21 cellular contexts compared by ENCODE assay signal in genomic region chr5:58077387-58077786, GRCh38.
DNase-seq lines count a peak whose midpoint lies in the region; ATAC-seq and TF ChIP-seq lines count a peak whose summit lies in the region.
"Had no signal": no experiment of that assay in that cellular context is flagged by ENCODE, and none has a peak within 500 bp of the region (broad histone marks: within the 10 kb centered on the region; RNA-seq: fewer than 3 reads in every experiment).

No MANE protein-coding gene starts in this region.

- TF ChIP-seq CTCF in GM23338 (conservative IDR thresholded peaks at IDR 0.05; ENCODE audit: low read depth in 2 of 2), result no peak
- no peak for TF ChIP-seq CTCF in nephron (IDR thresholded peaks at IDR 0.05; ENCODE audit: unreplicated experiment in 3 of 3)
- TF ChIP-seq CTCF in upper lobe of left lung (IDR thresholded peaks at IDR 0.05), result no peak

- H3K27ac ChIP-seq in GM23338 (ENCODE audit: low read depth) (no peak overlapping the region), upper lobe of left lung (no peak overlapping the region)

- WGBS in upper lobe of left lung, 2 donors, result 54 to 64% methylated on average over 3 of the region's 3 CpGs

- TF ChIP-seq EP300 in upper lobe of left lung (IDR thresholded peaks at IDR 0.05), result no peak

- no peaks in the 10 kb centered on the region for H3K27me3 Mint-ChIP-seq in GM23338 (ENCODE audit: insufficient read depth, low read depth, poor library complexity)
- no peaks in the 10 kb centered on the region for H3K27me3 Mint-ChIP-seq in nephron (ENCODE audit: low read depth)
- H3K27me3 Mint-ChIP-seq: activated naive CD8-positive, alpha-beta T cell treated with anti-CD3 and anti-CD28 coated beads, Interleukin-2, amount 10 ng/mL, durations not matched to agents 7 days and 5 days; progenitor cell of endocrine pancreas; stimulated activated naive CD8-positive, alpha-beta T cell treated with anti-CD3 and anti-CD28 coated beads, Interleukin-15, Interleukin-2, amounts not matched to agents 100 ng/mL and 50 ng/mL, for 24 hours had no signal

- no peaks in the 10 kb centered on the region for H3K9me2 ChIP-seq in GM23338 (ENCODE audit: insufficient read depth)

- H3K4me3 Mint-ChIP-seq in GM23338 (no peak overlapping the region), nephron (no peak overlapping the region)
- H3K4me3 Mint-ChIP-seq: activated naive CD8-positive, alpha-beta T cell treated with anti-CD3 and anti-CD28 coated beads, Interleukin-2, amount 10 ng/mL, durations not matched to agents 7 days and 5 days; IgD-negative memory B cell; stimulated activated naive CD8-positive, alpha-beta T cell treated with anti-CD3 and anti-CD28 coated beads, Interleukin-15, Interleukin-2, amounts not matched to agents 100 ng/mL and 50 ng/mL, for 24 hours had no signal

- no peak for ATAC-seq in GM23338
- ATAC-seq in SK-N-SH treated with all-trans-retinoic acid at 6 μM for 48 hours, result no peak
- ATAC-seq in upper lobe of left lung (ENCODE audit: low FRiP score in 2 of 2), result no peak

- no peaks in the 10 kb centered on the region for H4K20me1 ChIP-seq in GM23338 (replicated peaks; ENCODE audit: insufficient read depth)

- TF ChIP-seq POLR2A in upper lobe of left lung (IDR thresholded peaks at IDR 0.05), result no peak

- no peaks in the 10 kb centered on the region for H3K36me3 ChIP-seq in GM23338 (ENCODE audit: insufficient read depth)
- no peaks in the 10 kb centered on the region for H3K36me3 ChIP-seq in upper lobe of left lung
- H3K36me3 ChIP-seq: heart right ventricle had no signal

- DNase-seq in GM23338 (ENCODE audit: low spot score) (no peak), NCI-H146 treated with DMSO at 0.1 percent for 48 hours (lab: John Stamatoyannopoulos, UW; ENCODE audit: unreplicated experiment) (peak; percentile 44), dermis blood vessel endothelial cell (peak; percentile 17), upper lobe of left lung (no peak)
- no peak for DNase-seq in activated naive CD4-positive, alpha-beta T cell treated with Interleukin-2 at 50 U/mL for 16 hours
- DNase-seq in NK-92 treated with Interleukin-12 subunit alpha and Interleukin-12 subunit beta, amount 100 ng/mL, for 24 hours (lab: John Stamatoyannopoulos, UW), result no peak
- DNase-seq: activated CD4-positive, alpha-beta T cell treated with anti-CD3 and anti-CD28 coated beads for 48 hours; activated CD8-positive, alpha-beta memory T cell treated with anti-CD3 and anti-CD28 coated beads for 24 hours; activated effector memory CD4-positive, alpha-beta T cell treated with anti-CD3 and anti-CD28 coated beads, Interleukin-2, amount 50 U/mL, for 16 hours; activated naive CD8-positive, alpha-beta T cell treated with anti-CD3 and anti-CD28 coated beads, Interleukin-2, amount 10 ng/mL, durations not matched to agents 7 days and 5 days; DND-41; foreskin fibroblast; H7; heart right ventricle; NCI-H1092; OCI-M1 had no signal

- H2AFZ ChIP-seq in GM23338, result peak overlapping the region; percentile 60; the same call in 1 of the 2 replicates

- H3K4me3 ChIP-seq in GM23338, result no peak overlapping the region
- H3K4me3 ChIP-seq in upper lobe of left lung, result no peak overlapping the region
- H3K4me3 ChIP-seq: heart right ventricle had no signal

- H3K4me2 ChIP-seq in GM23338, result no peak overlapping the region

- no peaks in the 10 kb centered on the region for H3F3A ChIP-seq in GM23338 (replicated peaks; ENCODE audit: low read depth)

- H3K27ac Mint-ChIP-seq in GM23338 (no peak overlapping the region; the same call in 1 of the 2 replicates), nephron (peak overlapping the region; percentile 40 to 60 (median 58))
- H3K27ac Mint-ChIP-seq: activated naive CD8-positive, alpha-beta T cell treated with anti-CD3 and anti-CD28 coated beads, Interleukin-2, amount 10 ng/mL, durations not matched to agents 7 days and 5 days; IgD-negative memory B cell; progenitor cell of endocrine pancreas; stimulated activated naive CD8-positive, alpha-beta T cell treated with anti-CD3 and anti-CD28 coated beads, Interleukin-15, Interleukin-2, amounts not matched to agents 100 ng/mL and 50 ng/mL, for 24 hours had no signal

- H3K27me3 ChIP-seq in GM23338 (ENCODE audit: insufficient read depth), result no peaks in the 10 kb centered on the region
- H3K27me3 ChIP-seq in upper lobe of left lung, result no peaks in the 10 kb centered on the region
- H3K27me3 ChIP-seq: heart right ventricle had no signal

- H3K36me3 Mint-ChIP-seq in GM23338 (ENCODE audit: low read depth) (no peaks in the 10 kb centered on the region), nephron (ENCODE audit: low read depth) (no peaks in the 10 kb centered on the region)
- H3K36me3 Mint-ChIP-seq: activated naive CD8-positive, alpha-beta T cell treated with anti-CD3 and anti-CD28 coated beads, Interleukin-2, amount 10 ng/mL, durations not matched to agents 7 days and 5 days; IgD-negative memory B cell had no signal

- no peaks in the 10 kb centered on the region for H3K9me3 ChIP-seq in upper lobe of left lung
- H3K9me3 ChIP-seq: heart right ventricle had no signal

- no peaks in the 10 kb centered on the region for H3K79me2 ChIP-seq in GM23338 (replicated peaks; ENCODE audit: insufficient read depth)

- H3K9me3 Mint-ChIP-seq in GM23338, result no peaks in the 10 kb centered on the region
- H3K9me3 Mint-ChIP-seq in nephron, result no peaks in the 10 kb centered on the region
- H3K9me3 Mint-ChIP-seq: activated naive CD8-positive, alpha-beta T cell treated with anti-CD3 and anti-CD28 coated beads, Interleukin-2, amount 10 ng/mL, durations not matched to agents 7 days and 5 days; IgD-negative memory B cell; stimulated activated naive CD8-positive, alpha-beta T cell treated with anti-CD3 and anti-CD28 coated beads, Interleukin-15, Interleukin-2, amounts not matched to agents 100 ng/mL and 50 ng/mL, for 24 hours had no signal

- H3K4me1 ChIP-seq in GM23338 (ENCODE audit: insufficient read depth) (no peaks in the 10 kb centered on the region; the same call in 1 of the 2 replicates), upper lobe of left lung (peaks cover 0 to 12% (median 3%) of the 10 kb centered on the region in 4 donors)

- H3K4me1 Mint-ChIP-seq in GM23338, result peaks cover 11% of the 10 kb centered on the region
- peaks cover 65% of the 10 kb centered on the region for H3K4me1 Mint-ChIP-seq in nephron
- H3K4me1 Mint-ChIP-seq: activated naive CD8-positive, alpha-beta T cell treated with anti-CD3 and anti-CD28 coated beads, Interleukin-2, amount 10 ng/mL, durations not matched to agents 7 days and 5 days had no signal

TF ChIP-seq in GM23338, 12 proteins besides CTCF, POLR2A, EP300 and RAD21 (continues in another document):
- TF ChIP-seq EZH2 (IDR thresholded peaks at IDR 0.05; ENCODE audit: low read depth, unreplicated experiment), result no peak
- no peak for TF ChIP-seq ZNF114 (CRISPR knock-in tag; IDR thresholded peaks at IDR 0.05)
- TF ChIP-seq CREB1 (CRISPR knock-in tag; IDR thresholded peaks at IDR 0.05; ENCODE audit: low read depth), result no peak
- no peak for TF ChIP-seq JUNB (IDR thresholded peaks at IDR 0.05; ENCODE audit: unreplicated experiment)

TF ChIP-seq in SK-N-SH treated with all-trans-retinoic acid at 6 μM for 48 hours, 23 proteins besides CTCF, POLR2A, EP300 and RAD21:
- TF ChIP-seq TSHZ2 (CRISPR knock-in tag; IDR thresholded peaks at IDR 0.05), result no peak
- TF ChIP-seq PATZ1 (CRISPR knock-in tag; IDR thresholded peaks at IDR 0.05; ENCODE audit: borderline replicate concordance), result no peak
- no peak for TF ChIP-seq ZNF8 (CRISPR knock-in tag; IDR thresholded peaks at IDR 0.05)
- no peak for TF ChIP-seq ISL1 (CRISPR knock-in tag; IDR thresholded peaks at IDR 0.05)
- no peak for TF ChIP-seq ZNF70 (CRISPR knock-in tag; IDR thresholded peaks at IDR 0.05)
- TF ChIP-seq SNAI2 (CRISPR knock-in tag; IDR thresholded peaks at IDR 0.05), result no peak
- no peak for TF ChIP-seq ZFP30 (CRISPR knock-in tag; IDR thresholded peaks at IDR 0.05)
- TF ChIP-seq TOX (CRISPR knock-in tag; IDR thresholded peaks at IDR 0.05; ENCODE audit: borderline replicate concordance), result no peak

Comparison
In these comparisons a context has a peak if more than half of its experiments do, and no peak if none do; other contexts are left out.
1. DNase-seq: peak in NCI-H146 treated with DMSO at 0.1 percent for 48 hours (single experiment) and dermis blood vessel endothelial cell (single experiment); none in GM23338 (single experiment), activated naive CD4-positive, alpha-beta T cell treated with Interleukin-2 at 50 U/mL for 16 hours (single experiment), NK-92 treated with Interleukin-12 subunit alpha and Interleukin-12 subunit beta, amount 100 ng/mL, for 24 hours (single experiment) and upper lobe of left lung (0 of 2).